In genomic region chr10:70863470-70864160, GRCh38 we compare ENCODE assay signal across 22 cellular contexts. TPM values are rescaled to one million over a fixed set of nuclear protein-coding genes. Genes with fewer than 3 reads are reported as not detected.
DNase-seq lines count a peak whose midpoint lies in the region; ATAC-seq and TF ChIP-seq lines count a peak whose summit lies in the region.
"Had no signal": no experiment of that assay in that cellular context is flagged by ENCODE, and none has a peak within 500 bp of the region (broad histone marks: within the 10 kb centered on the region; RNA-seq: fewer than 3 reads in every experiment).

No MANE protein-coding gene starts in this region.

- H3K4me1 Mint-ChIP-seq in activated naive CD8-positive, alpha-beta T cell treated with anti-CD3 and anti-CD28 coated beads for 36 hours: no peaks in the 10 kb centered on the region
- peaks cover 13% of the 10 kb centered on the region for H3K4me1 Mint-ChIP-seq in nephron progenitor cell
- H3K4me1 Mint-ChIP-seq in stimulated activated memory B cell treated with anti-CD40 and anti-IgM and Interleukin-4, amounts not matched to agents 10 μg/mL and 1 μg/mL and 100 μg/mL, for 72 hours: peaks cover 7% of the 10 kb centered on the region

- H3K36me3 Mint-ChIP-seq in activated naive CD8-positive, alpha-beta T cell treated with anti-CD3 and anti-CD28 coated beads for 36 hours: peaks cover 15% of the 10 kb centered on the region
- peaks cover 65% of the 10 kb centered on the region for H3K36me3 Mint-ChIP-seq in nephron progenitor cell (ENCODE audit: low read depth)
- H3K36me3 Mint-ChIP-seq in stimulated activated memory B cell treated with anti-CD40 and anti-IgM and Interleukin-4, amounts not matched to agents 10 μg/mL and 1 μg/mL and 100 μg/mL, for 72 hours: peaks cover 64% of the 10 kb centered on the region

- no peak for ATAC-seq in SK-N-SH treated with all-trans-retinoic acid at 6 μM for 48 hours
- no peak for ATAC-seq in stimulated activated memory B cell treated with anti-CD40 and anti-IgM and Interleukin-4, amounts not matched to agents 10 μg/mL and 1 μg/mL and 100 μg/mL, for 72 hours
- ATAC-seq: T-cell had no signal

- H3K4me2 ChIP-seq in SK-N-SH: no peak overlapping the region
- peak overlapping the region; percentile 77; the same call in 1 of the 2 replicates for H3K4me2 ChIP-seq in KMS-11

- TF ChIP-seq CTCF in SK-N-SH (IDR thresholded peaks at IDR 0.05) (peak; percentile 32), KMS-11 (conservative IDR thresholded peaks at IDR 0.05; ENCODE audit: low read depth, low read length) (no peak), nephron progenitor cell (IDR thresholded peaks at IDR 0.05) (no peak)

- H3K9me3 Mint-ChIP-seq in activated naive CD8-positive, alpha-beta T cell treated with anti-CD3 and anti-CD28 coated beads for 36 hours: no peaks in the 10 kb centered on the region
- peaks cover 5% of the 10 kb centered on the region for H3K9me3 Mint-ChIP-seq in nephron progenitor cell
- H3K9me3 Mint-ChIP-seq in stimulated activated memory B cell treated with anti-CD40 and anti-IgM and Interleukin-4, amounts not matched to agents 10 μg/mL and 1 μg/mL and 100 μg/mL, for 72 hours: no peaks in the 10 kb centered on the region
- H3K9me3 Mint-ChIP-seq: central memory CD8-positive, alpha-beta T cell; T-cell had no signal

- no peak overlapping the region for H2AFZ ChIP-seq in SK-N-SH (ENCODE audit: low read depth)
- no peak overlapping the region for H2AFZ ChIP-seq in KMS-11 (ENCODE audit: low read depth)
- H2AFZ ChIP-seq: GM23248 had no signal

- H3K9ac ChIP-seq in SK-N-SH (no peak overlapping the region), KMS-11 (no peak overlapping the region)
- H3K9ac ChIP-seq: GM23248 had no signal

- H3K27ac ChIP-seq in SK-N-SH (ENCODE audit: low read depth in 2 of 2, low read length in 1 of 2) (no peak overlapping the region), KMS-11 (0 out of 2 replicates have a peak overlapping the region, but pooled peaks have one; percentile 2)
- H3K27ac ChIP-seq: 22Rv1, GM23248, RWPE1 had no signal

- H3K4me1 ChIP-seq in SK-N-SH (ENCODE audit: control insufficient read depth in 1 of 2, insufficient read depth in 2 of 2, low read depth in 1 of 2, low read length in 1 of 2) (peaks cover 0 to 16% of the 10 kb centered on the region in 2 experiments; a peak in 2 of 4 replicates), KMS-11 (ENCODE audit: low read depth, poor library complexity, severe bottlenecking) (peaks cover 58% of the 10 kb centered on the region)

- H3K4me3 ChIP-seq in SK-N-SH (ENCODE audit: low read depth in 2 of 2, low read length in 1 of 2): no peak overlapping the region
- H3K4me3 ChIP-seq in KMS-11 (IDR thresholded peaks at IDR 0.05; ENCODE audit: insufficient read depth, low read depth, low read length): no peak overlapping the region
- H3K4me3 ChIP-seq: GM23248 had no signal

- no peaks in the 10 kb centered on the region for H3F3A ChIP-seq in SK-N-SH (replicated peaks; ENCODE audit: insufficient read depth)

- H3K36me3 ChIP-seq in SK-N-SH (replicated peaks in 1 of 2; ENCODE audit: control insufficient read depth in 1 of 2, insufficient read depth in 2 of 2, low read length in 1 of 2) (peaks cover 47 to 49% of the 10 kb centered on the region in 2 experiments), KMS-11 (ENCODE audit: insufficient read depth) (no peaks in the 10 kb centered on the region)

- H3K27ac Mint-ChIP-seq in activated naive CD8-positive, alpha-beta T cell treated with anti-CD3 and anti-CD28 coated beads for 36 hours: peak overlapping the region; percentile 16
- peak overlapping the region; percentile 84 for H3K27ac Mint-ChIP-seq in nephron progenitor cell
- H3K27ac Mint-ChIP-seq in stimulated activated memory B cell treated with anti-CD40 and anti-IgM and Interleukin-4, amounts not matched to agents 10 μg/mL and 1 μg/mL and 100 μg/mL, for 72 hours: no peak overlapping the region
- H3K27ac Mint-ChIP-seq: T-cell had no signal

- H3K4me3 Mint-ChIP-seq in activated naive CD8-positive, alpha-beta T cell treated with anti-CD3 and anti-CD28 coated beads for 36 hours: no peak overlapping the region
- H3K4me3 Mint-ChIP-seq in nephron progenitor cell: no peak overlapping the region
- no peak overlapping the region for H3K4me3 Mint-ChIP-seq in stimulated activated memory B cell treated with anti-CD40 and anti-IgM and Interleukin-4, amounts not matched to agents 10 μg/mL and 1 μg/mL and 100 μg/mL, for 72 hours
- H3K4me3 Mint-ChIP-seq: central memory CD8-positive, alpha-beta T cell; T-cell had no signal

- H3K27me3 Mint-ChIP-seq in activated naive CD8-positive, alpha-beta T cell treated with anti-CD3 and anti-CD28 coated beads for 36 hours: no peaks in the 10 kb centered on the region
- H3K27me3 Mint-ChIP-seq in nephron progenitor cell (ENCODE audit: low read depth, poor library complexity): no peaks in the 10 kb centered on the region
- H3K27me3 Mint-ChIP-seq in stimulated activated memory B cell treated with anti-CD40 and anti-IgM and Interleukin-4, amounts not matched to agents 10 μg/mL and 1 μg/mL and 100 μg/mL, for 72 hours: no peaks in the 10 kb centered on the region
- H3K27me3 Mint-ChIP-seq: central memory CD8-positive, alpha-beta T cell; T-cell had no signal

- POLR2A ChIA-PET in SK-N-SH (lab: Yijun Ruan, JAX): no interaction called here

- H4K20me1 ChIP-seq in SK-N-SH (ENCODE audit: insufficient read depth) (no peaks in the 10 kb centered on the region), KMS-11 (ENCODE audit: insufficient read depth) (no peaks in the 10 kb centered on the region)

- no peaks in the 10 kb centered on the region for H3K9me2 ChIP-seq in SK-N-SH

- no peak for TF ChIP-seq EP300 in SK-N-SH (IDR thresholded peaks at IDR 0.05; ENCODE audit: borderline replicate concordance in 1 of 2, low read depth in 1 of 2, low read length in 1 of 2)

- H3K27me3 ChIP-seq in SK-N-SH (ENCODE audit: insufficient read depth) (no peaks in the 10 kb centered on the region), KMS-11 (ENCODE audit: insufficient read depth, low read depth) (no peaks in the 10 kb centered on the region)

- CTCF ChIA-PET in SK-N-SH (lab: Yijun Ruan, JAX): interaction anchor here (0.7 to 1.2 kb wide), 3 partner anchors 9 to 17 kb away, joined by 3 to 5 read pairs (median 3); no protein-coding TSS in a partner anchor

- no peak for DNase-seq in SK-N-SH
- no peak for DNase-seq in activated naive CD8-positive, alpha-beta T cell treated with anti-CD3 and anti-CD28 coated beads for 36 hours
- no peak for DNase-seq in nephron progenitor cell
- no peak for DNase-seq in superior temporal gyrus (ENCODE audit: extremely low spot score)
- no peak for DNase-seq in NCI-H345 treated with DMSO at 0.1 percent for 48 hours (lab: John Stamatoyannopoulos, UW; ENCODE audit: unreplicated experiment)
- DNase-seq: amniotic stem cell; effector memory CD4-positive, alpha-beta T cell; glutamatergic neuron; GM23248; KG1; NCI-H1048; NCI-H2029 treated with DMSO at 0.1 percent for 48 hours; NCI-H446 treated with DMSO at 0.1 percent for 48 hours; posterior cingulate gyrus; stimulated activated CD4-positive, alpha-beta T cell treated with anti-CD3 and anti-CD28 coated beads, Interleukin-1b, Interleukin-23, amount 100 ng/mL, for 48 hours; T-cell had no signal

- H3K79me2 ChIP-seq in SK-N-SH (ENCODE audit: insufficient read depth): no peaks in the 10 kb centered on the region
- H3K79me2 ChIP-seq in KMS-11 (ENCODE audit: insufficient read depth, low read depth): no peaks in the 10 kb centered on the region

- no peaks in the 10 kb centered on the region for H3K9me3 ChIP-seq in SK-N-SH

- no peak for TF ChIP-seq RAD21 in SK-N-SH (IDR thresholded peaks at IDR 0.05; ENCODE audit: low read length)

TF ChIP-seq in SK-N-SH, 30 proteins besides CTCF, POLR2A, EP300 and RAD21 (continues in another document):
- TF ChIP-seq SIN3A (IDR thresholded peaks at IDR 0.05; ENCODE audit: borderline replicate concordance, low read depth, low read length): no peak
- no peak for TF ChIP-seq USF2 (IDR thresholded peaks at IDR 0.05; ENCODE audit: borderline replicate concordance, low read depth, low read length)
- TF ChIP-seq JUND (IDR thresholded peaks at IDR 0.05): no peak
- no peak for TF ChIP-seq ELF1 (IDR thresholded peaks at IDR 0.05)
- TF ChIP-seq NRF1 (IDR thresholded peaks at IDR 0.05; ENCODE audit: low read depth, low read length): no peak

TF ChIP-seq in SK-N-SH treated with all-trans-retinoic acid at 6 μM for 48 hours, 23 proteins besides CTCF, POLR2A, EP300 and RAD21 (continues in another document):
- TF ChIP-seq CREB5 (CRISPR knock-in tag; IDR thresholded peaks at IDR 0.05; ENCODE audit: low read depth): no peak
- TF ChIP-seq ZFP30 (CRISPR knock-in tag; IDR thresholded peaks at IDR 0.05): no peak
- no peak for TF ChIP-seq GLIS3 (CRISPR knock-in tag; IDR thresholded peaks at IDR 0.05)
- no peak for TF ChIP-seq ZNF70 (CRISPR knock-in tag; IDR thresholded peaks at IDR 0.05)
- TF ChIP-seq OSR1 (CRISPR knock-in tag; IDR thresholded peaks at IDR 0.05): no peak
- no peak for TF ChIP-seq ZFP3 (CRISPR knock-in tag; IDR thresholded peaks at IDR 0.05)
- no peak for TF ChIP-seq CSDC2 (CRISPR knock-in tag; IDR thresholded peaks at IDR 0.05)

RNA-seq across cellular contexts. Expression of gene PCBD1, which starts 24.8 kb away (rescaled TPM):
- 95.9 and 112 TPM in 2 replicates for polyA plus RNA-seq in SK-N-SH (2012; rRNA removed)
- 90.1 and 107 TPM in 2 replicates for polyA plus RNA-seq in SK-N-SH (2012; cell fraction: cytosol; rRNA removed)
- polyA plus RNA-seq in SK-N-SH (2012; cell fraction: nucleus; rRNA removed): 30.8 and 34.7 TPM in 2 replicates
- total RNA-seq in activated naive CD8-positive, alpha-beta T cell treated with anti-CD3 and anti-CD28 coated beads for 36 hours: 10 to 100 TPM; 36.1 to 37.3 TPM

RNA-seq across cellular contexts. Expression of gene SGPL1, which starts 47.9 kb away (rescaled TPM):
- polyA plus RNA-seq in SK-N-SH (2012; rRNA removed): 11.8 and 15.6 TPM in 2 replicates
- 14.3 and 14.7 TPM in 2 replicates for polyA plus RNA-seq in SK-N-SH (2012; cell fraction: cytosol; rRNA removed)
- polyA plus RNA-seq in SK-N-SH (2012; cell fraction: nucleus; rRNA removed): 16.4 and 24.8 TPM in 2 replicates
- 10 to 100 TPM; 17.3 to 19.5 TPM for total RNA-seq in activated naive CD8-positive, alpha-beta T cell treated with anti-CD3 and anti-CD28 coated beads for 36 hours
